Comparison of ENCODE assay signal across 32 cellular contexts in genomic region chr3:39725321-39725720, GRCh38.
"Had no signal": no experiment of that assay in that cellular context is flagged by ENCODE, and none has a peak within 500 bp of the region (broad histone marks: within the 10 kb centered on the region; RNA-seq: fewer than 3 reads in every experiment).

No MANE protein-coding gene starts in this region.

- H3K36me3 ChIP-seq: MG63 had no signal

- H3K27me3 ChIP-seq: MG63 had no signal

- H3K9ac ChIP-seq: KMS-11 had no signal

- DNase-seq: Kasumi-1, KG1, MG63, MM.1S, MV-4-11, NCI-H1048, NCI-H1092, NCI-H1092 treated with DMSO at 0.1 percent for 48 hours, NCI-H1105, NCI-H1105 treated with DMSO at 0.1 percent for 48 hours, NCI-H1417 treated with DMSO at 0.1 percent for 48 hours, NCI-H1436, NCI-H1436 treated with DMSO at 0.1 percent for 48 hours, NCI-H146, NCI-H1694, NCI-H1694 treated with DMSO at 0.1 percent for 48 hours, NCI-H187, NCI-H187 treated with DMSO at 0.1 percent for 48 hours, NCI-H1930, NCI-H2029, NCI-H2029 treated with DMSO at 0.1 percent for 48 hours, NCI-H2081, NCI-H2081 treated with DMSO at 0.1 percent for 48 hours, NCI-H2107, NCI-H2171, NCI-H2227 treated with DMSO at 0.1 percent for 48 hours, NCI-H226, NCI-H345, NCI-H446, NCI-H446 treated with DMSO at 0.1 percent for 48 hours, NCI-H510A had no signal

- H3K27ac ChIP-seq: KMS-11 had no signal

- H3K4me2 ChIP-seq: KMS-11 had no signal

- H3K9me3 ChIP-seq: MG63 had no signal

- H3K4me3 ChIP-seq: MG63 had no signal
